In genomic region chr2:30223413-30223874, GRCh38 we compare ENCODE assay signal across 9 cellular contexts. TPM values are rescaled to one million over a fixed set of nuclear protein-coding genes. Genes with fewer than 3 reads are reported as not detected.
DNase-seq lines count a peak whose midpoint lies in the region; ATAC-seq and TF ChIP-seq lines count a peak whose summit lies in the region.
"Had no signal": no experiment of that assay in that cellular context is flagged by ENCODE, and none has a peak within 500 bp of the region (broad histone marks: within the 10 kb centered on the region; RNA-seq: fewer than 3 reads in every experiment).

No MANE protein-coding gene starts in this region.

- CTCF ChIA-PET in A673 (lab: Charles Lee), result no interaction called here

- POLR2A ChIA-PET in A673 (lab: Charles Lee; ENCODE audit: low non-redundant PET), result no interaction called here

- TF ChIP-seq POLR2A in prostate gland (IDR thresholded peaks at IDR 0.05), result no peak

- H3K27ac Mint-ChIP-seq in activated T-helper 2 cell treated with anti-CD3 and anti-CD28 coated beads, Interferon-gamma antibody, Interleukin-2, Interleukin-4, amounts not matched to agents 10 μg/mL and 5 μg/mL and 100 μg/mL, durations not matched to agents 14 hours and 24 hours and 36 hours, result peak overlapping the region; percentile 25
- H3K27ac Mint-ChIP-seq in chondrocyte (ENCODE audit: unreplicated experiment), result no peak overlapping the region

- H3K4me1 ChIP-seq in A673 (ENCODE audit: insufficient read depth, low read length, poor library complexity, severe bottlenecking) (peaks cover 16% of the 10 kb centered on the region), prostate gland (replicated peaks) (peaks cover 5% of the 10 kb centered on the region), neuronal stem cell (ENCODE audit: control insufficient read depth in 2 of 2, insufficient read depth in 1 of 2, low read depth in 1 of 2, low read length in 2 of 2) (peaks cover 0 to 9% of the 10 kb centered on the region in 2 donors)

- H3K14ac ChIP-seq in neuronal stem cell (ENCODE audit: low read length), result no peak overlapping the region

- no peak overlapping the region for H3K4ac ChIP-seq in neuronal stem cell (ENCODE audit: low read length)

- no peaks in the 10 kb centered on the region for H3K36me3 ChIP-seq in A673 (ENCODE audit: insufficient read depth, low read length, poor library complexity, severe bottlenecking)
- no peaks in the 10 kb centered on the region for H3K36me3 ChIP-seq in prostate gland
- no peaks in the 10 kb centered on the region for H3K36me3 ChIP-seq in neuronal stem cell (replicated peaks in 1 of 2; ENCODE audit: control insufficient read depth in 2 of 2, insufficient read depth in 2 of 2, low read length in 2 of 2)

- no peak overlapping the region for H2BK15ac ChIP-seq in neuronal stem cell (ENCODE audit: low read length)

- BruUV-seq in A673 (replicated peaks; lab: Mats Ljungman, UMichigan), result TSS peak; percentile 47

- H2AFZ ChIP-seq in neuronal stem cell (ENCODE audit: low read length), result no peak overlapping the region

- ATAC-seq in GM18870 (IDR thresholded peaks at IDR 0.05; ENCODE audit: unreplicated experiment), result peak; percentile 52
- peak; percentile 55 for ATAC-seq in HG03342 (IDR thresholded peaks at IDR 0.05; ENCODE audit: unreplicated experiment)

- no peaks in the 10 kb centered on the region for H3K79me1 ChIP-seq in neuronal stem cell (ENCODE audit: low read depth, low read length)

- H3K4me1 Mint-ChIP-seq in activated T-helper 2 cell treated with anti-CD3 and anti-CD28 coated beads, Interferon-gamma antibody, Interleukin-2, Interleukin-4, amounts not matched to agents 10 μg/mL and 5 μg/mL and 100 μg/mL, durations not matched to agents 14 hours and 24 hours and 36 hours (ENCODE audit: low read depth), result peaks cover 43% of the 10 kb centered on the region
- peaks cover 32% of the 10 kb centered on the region for H3K4me1 Mint-ChIP-seq in chondrocyte (ENCODE audit: low read depth)

- no peak overlapping the region for H2AK5ac ChIP-seq in neuronal stem cell (ENCODE audit: low read depth, low read length)

- H3K27ac ChIP-seq in A673 (ENCODE audit: low read depth, low read length, poor library complexity, severe bottlenecking) (peak overlapping the region; percentile 71), prostate gland (no peak overlapping the region), neuronal stem cell (replicated peaks; ENCODE audit: low read length) (no peak overlapping the region)

- H3K4me2 ChIP-seq in neuronal stem cell (ENCODE audit: insufficient read depth, low read length, poor library complexity, severe bottlenecking), result no peak overlapping the region

- no peak overlapping the region for H4K91ac ChIP-seq in neuronal stem cell (ENCODE audit: low read depth, low read length, poor library complexity)

- H3K18ac ChIP-seq in neuronal stem cell (ENCODE audit: low read length), result no peak overlapping the region

- 65% methylated on average over 3 of the region's 3 CpGs for WGBS in prostate gland
- WGBS in neuronal stem cell (ENCODE audit: extremely low coverage in 2 of 2, insufficient read length in 2 of 2, insufficient replicate concordance in 1 of 2), 2 donors, result no CpG with 5 or more reads among the region's 3 CpGs

- H2BK120ac ChIP-seq in neuronal stem cell (ENCODE audit: low read depth, low read length), result no peak overlapping the region

- H3K4me3 ChIP-seq in A673 (ENCODE audit: low read depth, low read length, poor library complexity, severe bottlenecking) (no peak overlapping the region), prostate gland (no peak overlapping the region), neuronal stem cell (ENCODE audit: low read length in 2 of 2) (no peak overlapping the region)

- no peaks in the 10 kb centered on the region for H3K36me3 Mint-ChIP-seq in activated T-helper 2 cell treated with anti-CD3 and anti-CD28 coated beads, Interferon-gamma antibody, Interleukin-2, Interleukin-4, amounts not matched to agents 10 μg/mL and 5 μg/mL and 100 μg/mL, durations not matched to agents 14 hours and 24 hours and 36 hours (ENCODE audit: low read depth)
- no peaks in the 10 kb centered on the region for H3K36me3 Mint-ChIP-seq in chondrocyte (ENCODE audit: low read depth)

- no peak overlapping the region for H2BK5ac ChIP-seq in neuronal stem cell (ENCODE audit: low read length)

- no peak overlapping the region for H3K9ac ChIP-seq in neuronal stem cell (ENCODE audit: low read depth, low read length, poor library complexity)

- DNase-seq in A673 (ENCODE audit: low spot score) (no peak), chondrocyte (ENCODE audit: low spot score) (no peak), prostate gland (ENCODE audit: low spot score) (no peak), neuronal stem cell (ENCODE audit: low spot score) (no peak), GF-D8 (lab: John Stamatoyannopoulos, UW) (no peak)
- no peak for DNase-seq in activated T-helper 2 cell treated with anti-CD3 and anti-CD28 coated beads, Interferon-gamma antibody, Interleukin-2, Interleukin-4, amounts not matched to agents 10 μg/mL and 5 μg/mL and 100 μg/mL, durations not matched to agents 14 hours and 24 hours and 36 hours (ENCODE audit: low spot score)
- DNase-seq: NCI-H510A treated with DMSO at 0.1 percent for 48 hours had no signal

- H3K27me3 ChIP-seq in A673 (replicated peaks; ENCODE audit: insufficient read depth, low read depth, low read length, poor library complexity), result no peaks in the 10 kb centered on the region
- no peaks in the 10 kb centered on the region for H3K27me3 ChIP-seq in prostate gland (replicated peaks; ENCODE audit: insufficient read depth)
- H3K27me3 ChIP-seq in neuronal stem cell (ENCODE audit: control insufficient read depth in 3 of 3, insufficient read depth in 3 of 3, low read depth in 1 of 3, low read length in 3 of 3), result peaks cover 0 to 62% (median 0%) of the 10 kb centered on the region in 3 experiments

- no peak overlapping the region for H3K4me3 Mint-ChIP-seq in activated T-helper 2 cell treated with anti-CD3 and anti-CD28 coated beads, Interferon-gamma antibody, Interleukin-2, Interleukin-4, amounts not matched to agents 10 μg/mL and 5 μg/mL and 100 μg/mL, durations not matched to agents 14 hours and 24 hours and 36 hours (ENCODE audit: low read depth)
- H3K4me3 Mint-ChIP-seq in chondrocyte (ENCODE audit: unreplicated experiment), result no peak overlapping the region

- intact Hi-C loops in A673 (cut with micrococcal nuclease; ENCODE audit: unreplicated experiment) (no loop called here), prostate gland (cut with DNase I) (no loop called here)
- intact Hi-C loops in activated T-helper 2 cell treated with anti-CD3 and anti-CD28 coated beads, Interferon-gamma antibody, Interleukin-2, Interleukin-4, amounts not matched to agents 10 μg/mL and 5 μg/mL and 100 μg/mL, durations not matched to agents 14 hours and 24 hours and 36 hours (cut with micrococcal nuclease), result no loop called here

- no peak overlapping the region for H2BK12ac ChIP-seq in neuronal stem cell (ENCODE audit: low read length)

- H3K23ac ChIP-seq in neuronal stem cell (ENCODE audit: low read depth, low read length, poor library complexity), result no peak overlapping the region

- no peaks in the 10 kb centered on the region for H3K9me3 Mint-ChIP-seq in activated T-helper 2 cell treated with anti-CD3 and anti-CD28 coated beads, Interferon-gamma antibody, Interleukin-2, Interleukin-4, amounts not matched to agents 10 μg/mL and 5 μg/mL and 100 μg/mL, durations not matched to agents 14 hours and 24 hours and 36 hours
- H3K9me3 Mint-ChIP-seq in chondrocyte (ENCODE audit: low read depth), result no peaks in the 10 kb centered on the region

- TF ChIP-seq CTCF in A673 (conservative IDR thresholded peaks at IDR 0.05; ENCODE audit: low read depth, low read length), result no peak
- TF ChIP-seq CTCF in chondrocyte (IDR thresholded peaks at IDR 0.05), result no peak
- TF ChIP-seq CTCF in prostate gland (IDR thresholded peaks at IDR 0.05), result no peak

- H3K27me3 Mint-ChIP-seq in activated T-helper 2 cell treated with anti-CD3 and anti-CD28 coated beads, Interferon-gamma antibody, Interleukin-2, Interleukin-4, amounts not matched to agents 10 μg/mL and 5 μg/mL and 100 μg/mL, durations not matched to agents 14 hours and 24 hours and 36 hours (ENCODE audit: low read depth), result no peaks in the 10 kb centered on the region
- H3K27me3 Mint-ChIP-seq in chondrocyte (ENCODE audit: low read depth), result no peaks in the 10 kb centered on the region

- H4K8ac ChIP-seq in neuronal stem cell (ENCODE audit: low read depth, low read length), result no peak overlapping the region

- no peaks in the 10 kb centered on the region for H3K9me3 ChIP-seq in A673 (ENCODE audit: low read depth, low read length, poor library complexity, severe bottlenecking)
- H3K9me3 ChIP-seq in prostate gland, result no peaks in the 10 kb centered on the region
- no peaks in the 10 kb centered on the region for H3K9me3 ChIP-seq in neuronal stem cell (replicated peaks in 1 of 2; ENCODE audit: control insufficient read depth in 2 of 2, insufficient read depth in 1 of 2, low read depth in 1 of 2, low read length in 2 of 2)

RNA-seq across cellular contexts. Expression of gene LBH, which starts 7.9 kb away (rescaled TPM):
- total RNA-seq in A673 (2021) (114 and 140 TPM in 2 replicates), chondrocyte (88.6 to 96.6 TPM (median 88.8 TPM) in 3 replicates), prostate gland (10 to 100 TPM; 33.3 to 41.8 TPM)
- 60.8 and 61.1 TPM in 2 replicates for total RNA-seq in activated T-helper 2 cell treated with anti-CD3 and anti-CD28 coated beads, Interferon-gamma antibody, Interleukin-2, Interleukin-4, amounts not matched to agents 10 μg/mL and 5 μg/mL and 100 μg/mL, durations not matched to agents 14 hours and 24 hours and 36 hours
- 20.2 TPM for polyA plus RNA-seq in neuronal stem cell (2013, experiment 1 of 2)
- 18.1 TPM for polyA plus RNA-seq in neuronal stem cell (2013, experiment 2 of 2)
